Comparison of ENCODE assay signal across 1 cellular context in the genomic region with DNA sequence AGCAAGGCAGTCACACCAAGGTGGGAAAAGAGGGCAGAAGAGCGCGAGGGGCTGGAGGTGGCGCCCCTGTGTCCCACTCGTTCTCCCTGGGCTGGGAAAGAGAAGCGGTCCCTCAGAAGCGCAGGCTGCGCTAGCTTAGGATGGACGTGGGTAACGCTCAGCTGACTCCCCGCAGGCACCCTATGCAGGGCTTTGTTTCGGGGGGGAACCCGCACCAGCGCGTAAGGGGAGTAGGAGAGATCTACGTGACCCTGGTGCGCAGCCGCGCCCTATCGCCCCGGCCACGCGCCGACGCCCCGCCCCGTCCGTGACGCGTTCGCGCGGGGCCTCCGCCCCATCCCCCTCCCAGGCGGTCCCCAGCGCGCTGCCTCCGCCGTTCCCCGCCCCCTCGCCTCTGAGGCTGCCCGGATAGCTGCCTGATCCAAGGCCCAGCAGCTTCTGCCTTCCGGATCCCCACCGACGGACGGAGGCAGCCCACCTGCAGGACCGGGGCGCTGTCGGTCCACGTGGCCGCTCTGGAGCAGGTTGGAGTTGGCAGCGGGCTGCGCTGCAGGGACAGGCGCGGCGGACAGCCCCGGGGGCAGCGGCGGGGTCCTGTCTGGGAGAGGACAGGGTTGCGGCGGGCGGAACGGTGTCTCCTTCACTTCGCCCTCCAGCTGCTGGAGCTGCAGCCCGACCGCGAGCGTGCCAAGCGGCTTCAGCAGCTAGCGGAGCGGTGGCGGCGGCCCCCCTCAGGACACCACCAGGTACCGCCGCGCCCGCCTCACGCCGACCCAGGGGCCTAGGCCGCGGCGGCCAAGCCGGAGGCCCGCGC.
TF ChIP-seq lines count a peak whose summit lies in the region.

A gene with protein sequence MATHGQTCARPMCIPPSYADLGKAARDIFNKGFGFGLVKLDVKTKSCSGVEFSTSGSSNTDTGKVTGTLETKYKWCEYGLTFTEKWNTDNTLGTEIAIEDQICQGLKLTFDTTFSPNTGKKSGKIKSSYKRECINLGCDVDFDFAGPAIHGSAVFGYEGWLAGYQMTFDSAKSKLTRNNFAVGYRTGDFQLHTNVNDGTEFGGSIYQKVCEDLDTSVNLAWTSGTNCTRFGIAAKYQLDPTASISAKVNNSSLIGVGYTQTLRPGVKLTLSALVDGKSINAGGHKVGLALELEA (plus strand): TSS at position 604 of the 814 bp plus-strand sequence. CDS start 363 bp downstream, outside the sequence.

TF ChIP-seq in HepG2, 621 proteins besides CTCF, POLR2A, EP300 and RAD21 (continued from another document and continues in another):
- peak; percentile 82 for TF ChIP-seq IKZF5 (CRISPR knock-in tag; IDR thresholded peaks at IDR 0.05)
- no peak for TF ChIP-seq EZH2 (conservative IDR thresholded peaks at IDR 0.05; ENCODE audit: low read depth, low read length)
- TF ChIP-seq HDAC2 (CRISPR knock-in tag; IDR thresholded peaks at IDR 0.05): peak; percentile 51
- TF ChIP-seq MEIS2 (CRISPR knock-in tag; IDR thresholded peaks at IDR 0.05): peak; percentile 45; the same call in 1 of the 2 replicates
- TF ChIP-seq, protein P1, sequence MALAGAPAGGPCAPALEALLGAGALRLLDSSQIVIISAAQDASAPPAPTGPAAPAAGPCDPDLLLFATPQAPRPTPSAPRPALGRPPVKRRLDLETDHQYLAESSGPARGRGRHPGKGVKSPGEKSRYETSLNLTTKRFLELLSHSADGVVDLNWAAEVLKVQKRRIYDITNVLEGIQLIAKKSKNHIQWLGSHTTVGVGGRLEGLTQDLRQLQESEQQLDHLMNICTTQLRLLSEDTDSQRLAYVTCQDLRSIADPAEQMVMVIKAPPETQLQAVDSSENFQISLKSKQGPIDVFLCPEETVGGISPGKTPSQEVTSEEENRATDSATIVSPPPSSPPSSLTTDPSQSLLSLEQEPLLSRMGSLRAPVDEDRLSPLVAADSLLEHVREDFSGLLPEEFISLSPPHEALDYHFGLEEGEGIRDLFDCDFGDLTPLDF (CRISPR knock-in tag; IDR thresholded peaks at IDR 0.05): no peak
- no peak for TF ChIP-seq TCF12 (IDR thresholded peaks at IDR 0.05)
- 0 out of 2 replicates have a peak, but pooled peaks have one; percentile 25 for TF ChIP-seq TCF12 (CRISPR knock-in tag; IDR thresholded peaks at IDR 0.05)
- no peak; the same call in 1 of the 2 replicates for TF ChIP-seq ZNF567 (CRISPR knock-in tag; IDR thresholded peaks at IDR 0.05; ENCODE audit: borderline replicate concordance)
- TF ChIP-seq, protein P2, sequence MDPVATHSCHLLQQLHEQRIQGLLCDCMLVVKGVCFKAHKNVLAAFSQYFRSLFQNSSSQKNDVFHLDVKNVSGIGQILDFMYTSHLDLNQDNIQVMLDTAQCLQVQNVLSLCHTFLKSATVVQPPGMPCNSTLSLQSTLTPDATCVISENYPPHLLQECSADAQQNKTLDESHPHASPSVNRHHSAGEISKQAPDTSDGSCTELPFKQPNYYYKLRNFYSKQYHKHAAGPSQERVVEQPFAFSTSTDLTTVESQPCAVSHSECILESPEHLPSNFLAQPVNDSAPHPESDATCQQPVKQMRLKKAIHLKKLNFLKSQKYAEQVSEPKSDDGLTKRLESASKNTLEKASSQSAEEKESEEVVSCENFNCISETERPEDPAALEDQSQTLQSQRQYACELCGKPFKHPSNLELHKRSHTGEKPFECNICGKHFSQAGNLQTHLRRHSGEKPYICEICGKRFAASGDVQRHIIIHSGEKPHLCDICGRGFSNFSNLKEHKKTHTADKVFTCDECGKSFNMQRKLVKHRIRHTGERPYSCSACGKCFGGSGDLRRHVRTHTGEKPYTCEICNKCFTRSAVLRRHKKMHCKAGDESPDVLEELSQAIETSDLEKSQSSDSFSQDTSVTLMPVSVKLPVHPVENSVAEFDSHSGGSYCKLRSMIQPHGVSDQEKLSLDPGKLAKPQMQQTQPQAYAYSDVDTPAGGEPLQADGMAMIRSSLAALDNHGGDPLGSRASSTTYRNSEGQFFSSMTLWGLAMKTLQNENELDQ (CRISPR knock-in tag; IDR thresholded peaks at IDR 0.05; ENCODE audit: borderline replicate concordance): no peak
- no peak for TF ChIP-seq ZNF75D (CRISPR knock-in tag; IDR thresholded peaks at IDR 0.05; ENCODE audit: borderline replicate concordance)
- TF ChIP-seq SAFB2 (CRISPR knock-in tag; IDR thresholded peaks at IDR 0.05; ENCODE audit: borderline replicate concordance, low read depth): peak; percentile 82; the same call in 1 of the 2 replicates
- no peak for TF ChIP-seq SRY (CRISPR knock-in tag; IDR thresholded peaks at IDR 0.05)
- 0 out of 2 replicates have a peak, but pooled peaks have one; percentile 52 for TF ChIP-seq MZF1 (CRISPR knock-in tag; IDR thresholded peaks at IDR 0.05; ENCODE audit: borderline replicate concordance)
- no peak for TF ChIP-seq NFE2L2 (IDR thresholded peaks at IDR 0.05; ENCODE audit: low read length)
- TF ChIP-seq ZSCAN12 (CRISPR knock-in tag; IDR thresholded peaks at IDR 0.05): no peak; the same call in 1 of the 2 replicates
- TF ChIP-seq NPAS2 (CRISPR knock-in tag; IDR thresholded peaks at IDR 0.05; ENCODE audit: borderline replicate concordance): no peak
- peak; percentile 82 for TF ChIP-seq ZC3H13 (CRISPR knock-in tag; IDR thresholded peaks at IDR 0.05)
- TF ChIP-seq SATB2 (CRISPR knock-in tag; IDR thresholded peaks at IDR 0.05): no peak
- no peak for TF ChIP-seq NFATC3 (CRISPR knock-in tag; IDR thresholded peaks at IDR 0.05)
- no peak; the same call in 1 of the 2 replicates for TF ChIP-seq AHDC1 (CRISPR knock-in tag; IDR thresholded peaks at IDR 0.05; ENCODE audit: borderline replicate concordance)
- peak; percentile 78; the same call in 1 of the 2 replicates for TF ChIP-seq MEIS1 (CRISPR knock-in tag; IDR thresholded peaks at IDR 0.05; ENCODE audit: borderline replicate concordance)
- TF ChIP-seq ZNF280B (CRISPR knock-in tag; IDR thresholded peaks at IDR 0.05; ENCODE audit: borderline replicate concordance): peak; percentile 78; the same call in 1 of the 2 replicates
- no peak for TF ChIP-seq PRDM15 (CRISPR knock-in tag; IDR thresholded peaks at IDR 0.05)
- TF ChIP-seq ONECUT2 (CRISPR knock-in tag; IDR thresholded peaks at IDR 0.05): no peak
- peak; percentile 61; the same call in 1 of the 2 replicates for TF ChIP-seq HCFC1 (IDR thresholded peaks at IDR 0.05; ENCODE audit: low read depth, low read length)
- TF ChIP-seq, protein P3, sequence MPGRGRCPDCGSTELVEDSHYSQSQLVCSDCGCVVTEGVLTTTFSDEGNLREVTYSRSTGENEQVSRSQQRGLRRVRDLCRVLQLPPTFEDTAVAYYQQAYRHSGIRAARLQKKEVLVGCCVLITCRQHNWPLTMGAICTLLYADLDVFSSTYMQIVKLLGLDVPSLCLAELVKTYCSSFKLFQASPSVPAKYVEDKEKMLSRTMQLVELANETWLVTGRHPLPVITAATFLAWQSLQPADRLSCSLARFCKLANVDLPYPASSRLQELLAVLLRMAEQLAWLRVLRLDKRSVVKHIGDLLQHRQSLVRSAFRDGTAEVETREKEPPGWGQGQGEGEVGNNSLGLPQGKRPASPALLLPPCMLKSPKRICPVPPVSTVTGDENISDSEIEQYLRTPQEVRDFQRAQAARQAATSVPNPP (CRISPR knock-in tag; IDR thresholded peaks at IDR 0.05): peak; percentile 72; the same call in 1 of the 2 replicates
- peak; percentile 40; the same call in 1 of the 2 replicates for TF ChIP-seq FOXO1 (CRISPR knock-in tag; IDR thresholded peaks at IDR 0.05)
- TF ChIP-seq, protein P4, sequence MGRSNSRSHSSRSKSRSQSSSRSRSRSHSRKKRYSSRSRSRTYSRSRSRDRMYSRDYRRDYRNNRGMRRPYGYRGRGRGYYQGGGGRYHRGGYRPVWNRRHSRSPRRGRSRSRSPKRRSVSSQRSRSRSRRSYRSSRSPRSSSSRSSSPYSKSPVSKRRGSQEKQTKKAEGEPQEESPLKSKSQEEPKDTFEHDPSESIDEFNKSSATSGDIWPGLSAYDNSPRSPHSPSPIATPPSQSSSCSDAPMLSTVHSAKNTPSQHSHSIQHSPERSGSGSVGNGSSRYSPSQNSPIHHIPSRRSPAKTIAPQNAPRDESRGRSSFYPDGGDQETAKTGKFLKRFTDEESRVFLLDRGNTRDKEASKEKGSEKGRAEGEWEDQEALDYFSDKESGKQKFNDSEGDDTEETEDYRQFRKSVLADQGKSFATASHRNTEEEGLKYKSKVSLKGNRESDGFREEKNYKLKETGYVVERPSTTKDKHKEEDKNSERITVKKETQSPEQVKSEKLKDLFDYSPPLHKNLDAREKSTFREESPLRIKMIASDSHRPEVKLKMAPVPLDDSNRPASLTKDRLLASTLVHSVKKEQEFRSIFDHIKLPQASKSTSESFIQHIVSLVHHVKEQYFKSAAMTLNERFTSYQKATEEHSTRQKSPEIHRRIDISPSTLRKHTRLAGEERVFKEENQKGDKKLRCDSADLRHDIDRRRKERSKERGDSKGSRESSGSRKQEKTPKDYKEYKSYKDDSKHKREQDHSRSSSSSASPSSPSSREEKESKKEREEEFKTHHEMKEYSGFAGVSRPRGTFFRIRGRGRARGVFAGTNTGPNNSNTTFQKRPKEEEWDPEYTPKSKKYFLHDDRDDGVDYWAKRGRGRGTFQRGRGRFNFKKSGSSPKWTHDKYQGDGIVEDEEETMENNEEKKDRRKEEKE (IDR thresholded peaks at IDR 0.05): no peak
- TF ChIP-seq XRCC5 (optimal IDR thresholded peaks at IDR 0.05; ENCODE audit: low read length): peak; percentile 55
- 0 out of 2 replicates have a peak, but pooled peaks have one; percentile 56 for TF ChIP-seq PCBP1 (IDR thresholded peaks at IDR 0.05; ENCODE audit: borderline replicate concordance, low read depth, low read length)
